ENCODE assay signal across 1 cellular context in the genomic region with DNA sequence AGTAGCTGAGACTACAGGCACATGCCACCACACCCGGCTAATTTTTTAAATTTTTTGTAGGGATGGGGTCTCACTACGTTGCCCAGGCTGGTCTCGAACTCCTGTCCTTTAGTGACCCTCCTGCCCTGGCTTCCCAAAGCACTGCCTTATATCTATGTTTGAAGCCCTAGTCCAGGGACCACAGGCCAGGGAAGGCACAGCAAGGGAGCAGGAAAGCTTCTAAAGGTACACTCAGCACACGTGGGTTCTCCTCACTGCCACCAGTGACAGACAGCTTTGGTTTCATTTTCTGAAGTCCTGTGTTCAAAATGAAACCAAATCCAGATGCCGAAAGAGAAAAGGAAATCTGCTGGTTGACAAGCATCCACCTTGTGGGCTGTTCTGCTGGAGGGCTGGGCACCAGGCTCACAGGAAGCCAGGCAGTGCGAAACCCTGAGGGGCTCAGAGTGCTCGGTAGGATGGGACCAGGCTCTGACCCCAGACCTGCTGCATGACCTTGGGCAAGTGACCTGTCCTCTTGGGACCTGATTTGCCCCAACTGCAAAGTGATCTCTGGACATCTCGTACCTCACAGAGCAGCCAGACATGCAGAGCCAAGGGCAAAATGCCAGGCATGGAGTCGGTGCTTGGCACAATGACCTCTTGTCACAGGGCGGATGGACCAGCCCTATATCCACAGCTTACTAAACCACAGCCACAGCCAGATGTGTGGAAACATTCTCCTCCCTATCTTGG.
TF ChIP-seq lines count a peak whose summit lies in the region.

No MANE protein-coding gene starts in this region.

TF ChIP-seq in GM12878, 131 proteins besides CTCF, POLR2A, EP300 and RAD21 (continued from another document):
- no peak for TF ChIP-seq ZBED1 (IDR thresholded peaks at IDR 0.05; ENCODE audit: borderline replicate concordance)
- TF ChIP-seq ASH2L (IDR thresholded peaks at IDR 0.05; ENCODE audit: borderline replicate concordance, low read depth): no peak
- 0 out of 2 replicates have a peak, but pooled peaks have one; percentile 37 for TF ChIP-seq STAT1 (conservative IDR thresholded peaks at IDR 0.05)
- TF ChIP-seq, protein P1, sequence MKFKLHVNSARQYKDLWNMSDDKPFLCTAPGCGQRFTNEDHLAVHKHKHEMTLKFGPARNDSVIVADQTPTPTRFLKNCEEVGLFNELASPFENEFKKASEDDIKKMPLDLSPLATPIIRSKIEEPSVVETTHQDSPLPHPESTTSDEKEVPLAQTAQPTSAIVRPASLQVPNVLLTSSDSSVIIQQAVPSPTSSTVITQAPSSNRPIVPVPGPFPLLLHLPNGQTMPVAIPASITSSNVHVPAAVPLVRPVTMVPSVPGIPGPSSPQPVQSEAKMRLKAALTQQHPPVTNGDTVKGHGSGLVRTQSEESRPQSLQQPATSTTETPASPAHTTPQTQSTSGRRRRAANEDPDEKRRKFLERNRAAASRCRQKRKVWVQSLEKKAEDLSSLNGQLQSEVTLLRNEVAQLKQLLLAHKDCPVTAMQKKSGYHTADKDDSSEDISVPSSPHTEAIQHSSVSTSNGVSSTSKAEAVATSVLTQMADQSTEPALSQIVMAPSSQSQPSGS (IDR thresholded peaks at IDR 0.05; ENCODE audit: low read length): no peak
- TF ChIP-seq, protein P2, sequence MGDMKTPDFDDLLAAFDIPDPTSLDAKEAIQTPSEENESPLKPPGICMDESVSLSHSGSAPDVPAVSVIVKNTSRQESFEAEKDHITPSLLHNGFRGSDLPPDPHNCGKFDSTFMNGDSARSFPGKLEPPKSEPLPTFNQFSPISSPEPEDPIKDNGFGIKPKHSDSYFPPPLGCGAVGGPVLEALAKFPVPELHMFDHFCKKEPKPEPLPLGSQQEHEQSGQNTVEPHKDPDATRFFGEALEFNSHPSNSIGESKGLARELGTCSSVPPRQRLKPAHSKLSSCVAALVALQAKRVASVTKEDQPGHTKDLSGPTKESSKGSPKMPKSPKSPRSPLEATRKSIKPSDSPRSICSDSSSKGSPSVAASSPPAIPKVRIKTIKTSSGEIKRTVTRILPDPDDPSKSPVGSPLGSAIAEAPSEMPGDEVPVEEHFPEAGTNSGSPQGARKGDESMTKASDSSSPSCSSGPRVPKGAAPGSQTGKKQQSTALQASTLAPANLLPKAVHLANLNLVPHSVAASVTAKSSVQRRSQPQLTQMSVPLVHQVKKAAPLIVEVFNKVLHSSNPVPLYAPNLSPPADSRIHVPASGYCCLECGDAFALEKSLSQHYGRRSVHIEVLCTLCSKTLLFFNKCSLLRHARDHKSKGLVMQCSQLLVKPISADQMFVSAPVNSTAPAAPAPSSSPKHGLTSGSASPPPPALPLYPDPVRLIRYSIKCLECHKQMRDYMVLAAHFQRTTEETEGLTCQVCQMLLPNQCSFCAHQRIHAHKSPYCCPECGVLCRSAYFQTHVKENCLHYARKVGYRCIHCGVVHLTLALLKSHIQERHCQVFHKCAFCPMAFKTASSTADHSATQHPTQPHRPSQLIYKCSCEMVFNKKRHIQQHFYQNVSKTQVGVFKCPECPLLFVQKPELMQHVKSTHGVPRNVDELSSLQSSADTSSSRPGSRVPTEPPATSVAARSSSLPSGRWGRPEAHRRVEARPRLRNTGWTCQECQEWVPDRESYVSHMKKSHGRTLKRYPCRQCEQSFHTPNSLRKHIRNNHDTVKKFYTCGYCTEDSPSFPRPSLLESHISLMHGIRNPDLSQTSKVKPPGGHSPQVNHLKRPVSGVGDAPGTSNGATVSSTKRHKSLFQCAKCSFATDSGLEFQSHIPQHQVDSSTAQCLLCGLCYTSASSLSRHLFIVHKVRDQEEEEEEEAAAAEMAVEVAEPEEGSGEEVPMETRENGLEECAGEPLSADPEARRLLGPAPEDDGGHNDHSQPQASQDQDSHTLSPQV (IDR thresholded peaks at IDR 0.05): no peak
- TF ChIP-seq JUND (IDR thresholded peaks at IDR 0.05; ENCODE audit: low read depth, low read length): no peak
